In genomic region chr15:59484399-59484798, GRCh38 we compare ENCODE assay signal across 1 cellular context.
TF ChIP-seq lines count a peak whose summit lies in the region.

No MANE protein-coding gene starts in this region.

TF ChIP-seq in H1, 55 proteins besides CTCF, POLR2A, EP300 and RAD21 (continued from another document):
- TF ChIP-seq ASH2L (IDR thresholded peaks at IDR 0.05; ENCODE audit: low read length): no peak
- no peak for TF ChIP-seq ATF2 (IDR thresholded peaks at IDR 0.05; ENCODE audit: low read length)
- TF ChIP-seq USF2 (IDR thresholded peaks at IDR 0.05; ENCODE audit: low read length): no peak
- no peak for TF ChIP-seq TCF12 (IDR thresholded peaks at IDR 0.05; ENCODE audit: low read depth, low read length)
- no peak for TF ChIP-seq NANOG (IDR thresholded peaks at IDR 0.05; ENCODE audit: insufficient read depth, low read depth, low read length, poor library complexity, severe bottlenecking)
- TF ChIP-seq HDAC2 (IDR thresholded peaks at IDR 0.05; ENCODE audit: borderline replicate concordance in 1 of 2, low read depth in 2 of 2, low read length in 2 of 2): no peak
- no peak for TF ChIP-seq JUN (IDR thresholded peaks at IDR 0.05; ENCODE audit: low read depth, low read length)
